In the genomic region with DNA sequence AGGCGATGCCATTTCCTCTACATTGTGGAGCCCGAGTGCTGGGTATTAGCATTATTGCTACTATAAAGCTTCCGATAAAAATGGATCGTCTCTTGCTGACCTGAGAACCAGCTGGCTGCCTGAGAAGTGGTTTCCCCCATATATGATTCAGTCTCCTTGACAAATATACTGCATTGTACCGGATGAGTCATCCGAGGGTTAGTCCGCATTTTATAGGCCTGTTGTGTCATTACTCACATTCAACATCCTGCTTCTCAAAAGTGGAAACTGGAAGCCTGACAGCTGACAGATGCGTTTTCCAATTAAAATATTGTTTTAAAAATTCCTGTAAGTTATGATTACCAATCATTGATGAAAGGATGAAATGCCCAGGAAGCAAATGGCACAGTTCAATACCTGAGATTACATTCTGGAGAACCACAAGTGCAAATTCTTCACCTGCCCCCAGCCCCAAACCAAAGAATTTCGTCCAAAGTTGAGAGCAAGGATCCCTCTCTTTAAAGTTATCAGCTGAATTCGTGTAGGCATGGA, we compare ENCODE assay signal across 8 cellular contexts.
DNase-seq lines count a peak whose midpoint lies in the region; ATAC-seq and TF ChIP-seq lines count a peak whose summit lies in the region.

No MANE protein-coding gene starts in this region.

- H3K27ac Mint-ChIP-seq in activated B cell treated with CpG ODN at 0.5 μM for 24 hours: no peak overlapping the region
- H3K27ac Mint-ChIP-seq in stimulated activated naive CD8-positive, alpha-beta T cell treated with anti-CD3 and anti-CD28 coated beads, Interleukin-15, amount 100 ng/mL, for 72 hours: no peak overlapping the region

- ATAC-seq in GM21737 (IDR thresholded peaks at IDR 0.05; ENCODE audit: unreplicated experiment): peak; percentile 47
- ATAC-seq in activated B cell treated with CpG ODN at 0.5 μM for 24 hours (ENCODE audit: low read depth): peak; percentile 50
- ATAC-seq in left ventricle myocardium superior: peak; percentile 41
- peak; percentile 94 for ATAC-seq in stimulated activated naive CD8-positive, alpha-beta T cell treated with anti-CD3 and anti-CD28 coated beads, Interleukin-15, amount 100 ng/mL, for 72 hours
- no peak for ATAC-seq in HG02970 (IDR thresholded peaks at IDR 0.05; ENCODE audit: low FRiP score, unreplicated experiment)

- intact Hi-C loops in activated B cell treated with CpG ODN at 0.5 μM for 24 hours (cut with micrococcal nuclease): no loop called here
- intact Hi-C loops in left ventricle myocardium superior (cut with micrococcal nuclease): no loop called here

- H3K4me3 Mint-ChIP-seq in activated B cell treated with CpG ODN at 0.5 μM for 24 hours: no peak overlapping the region
- H3K4me3 Mint-ChIP-seq in stimulated activated naive CD8-positive, alpha-beta T cell treated with anti-CD3 and anti-CD28 coated beads, Interleukin-15, amount 100 ng/mL, for 72 hours: no peak overlapping the region

- no peak for TF ChIP-seq CTCF in activated B cell treated with CpG ODN at 0.5 μM for 24 hours (IDR thresholded peaks at IDR 0.05)

- H3K36me3 Mint-ChIP-seq in activated B cell treated with CpG ODN at 0.5 μM for 24 hours (ENCODE audit: low read depth): no peaks in the 10 kb centered on the region

- CTCF ChIA-PET in activated B cell treated with CpG ODN at 0.5 μM for 24 hours (lab: Charles Lee): no interaction called here

- no peaks in the 10 kb centered on the region for H3K9me3 Mint-ChIP-seq in activated B cell treated with CpG ODN at 0.5 μM for 24 hours
- no peaks in the 10 kb centered on the region for H3K9me3 Mint-ChIP-seq in stimulated activated naive CD8-positive, alpha-beta T cell treated with anti-CD3 and anti-CD28 coated beads, Interleukin-15, amount 100 ng/mL, for 72 hours

- peaks cover 7% of the 10 kb centered on the region for H3K27me3 Mint-ChIP-seq in activated B cell treated with CpG ODN at 0.5 μM for 24 hours
- H3K27me3 Mint-ChIP-seq in stimulated activated naive CD8-positive, alpha-beta T cell treated with anti-CD3 and anti-CD28 coated beads, Interleukin-15, amount 100 ng/mL, for 72 hours: peaks cover 15% of the 10 kb centered on the region

- peaks cover 16% of the 10 kb centered on the region for H3K4me1 Mint-ChIP-seq in activated B cell treated with CpG ODN at 0.5 μM for 24 hours
- H3K4me1 Mint-ChIP-seq in stimulated activated naive CD8-positive, alpha-beta T cell treated with anti-CD3 and anti-CD28 coated beads, Interleukin-15, amount 100 ng/mL, for 72 hours: peaks cover 19% of the 10 kb centered on the region

- DNase-seq in EL: peak; percentile 97
- peak in 2 of 3 experiments; percentile 62 to 89 for DNase-seq in NCI-H1417 (lab: John Stamatoyannopoulos, UW)
- DNase-seq in activated B cell treated with CpG ODN at 0.5 μM for 24 hours: no peak
- no peak for DNase-seq in left ventricle myocardium superior
- DNase-seq in stimulated activated naive CD8-positive, alpha-beta T cell treated with anti-CD3 and anti-CD28 coated beads, Interleukin-15, amount 100 ng/mL, for 72 hours: peak in 1 of 2 donors; percentile 37
- no peak for DNase-seq in GM19238 (ENCODE audit: insufficient read length, low spot score)

- POLR2A ChIA-PET in activated B cell treated with CpG ODN at 0.5 μM for 24 hours (lab: Charles Lee): interaction anchor here (0.7 kb wide), 1 partner anchor 556 kb away, joined by 3 read pairs; no protein-coding TSS in a partner anchor

Comparison
In these comparisons a context has a peak if more than half of its experiments do, and no peak if none do; other contexts are left out.
1. DNase-seq: peak in EL (single experiment) and NCI-H1417 (2 of 3); none in activated B cell treated with CpG ODN at 0.5 μM for 24 hours (single experiment), left ventricle myocardium superior (single experiment) and GM19238 (single experiment).